Comparison of ENCODE assay signal across 23 cellular contexts in the genomic region with DNA sequence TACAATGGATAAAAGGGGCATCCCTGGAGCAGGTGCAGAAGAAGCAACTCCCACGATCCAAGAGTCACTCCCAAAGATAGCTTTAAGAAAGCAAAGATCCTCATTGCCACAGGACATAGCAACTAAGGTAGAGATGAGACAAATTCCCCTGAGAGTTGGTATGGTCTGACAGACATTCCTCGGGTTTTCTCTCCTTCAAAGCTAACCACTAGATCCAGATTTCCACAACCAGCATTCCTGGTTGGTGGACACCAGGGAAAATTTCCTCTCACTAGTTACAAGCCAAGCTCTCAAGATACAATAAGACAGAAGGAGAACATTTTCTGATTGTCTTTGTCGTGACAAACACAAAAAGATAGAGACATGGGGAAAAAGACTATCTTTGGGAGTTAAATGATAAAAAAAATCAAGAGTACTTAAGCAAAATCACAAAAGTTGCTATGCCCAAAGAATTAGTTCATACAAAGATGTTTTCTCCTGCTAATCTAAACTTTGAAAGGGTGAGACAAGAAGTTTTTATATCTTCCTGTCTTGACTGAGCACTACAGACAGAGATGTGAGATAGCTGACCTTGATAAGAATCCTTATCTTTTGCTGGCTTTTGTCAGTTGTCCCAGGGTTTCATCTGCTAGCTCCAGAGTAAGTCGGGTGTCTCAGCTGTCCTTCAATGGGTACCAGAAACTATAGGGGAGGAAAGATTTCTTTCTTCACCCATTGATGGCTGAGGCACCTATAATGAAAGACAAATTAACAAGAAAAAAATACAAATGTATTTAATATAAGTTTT.
"Had no signal": no experiment of that assay in that cellular context is flagged by ENCODE, and none has a peak within 500 bp of the region (broad histone marks: within the 10 kb centered on the region; RNA-seq: fewer than 3 reads in every experiment).

No MANE protein-coding gene starts in this region.

- H3K27me3 ChIP-seq: SJSA1 had no signal

- ATAC-seq: T-cell had no signal

- FAIRE-seq: RCC 7860 had no signal

- H3K27ac ChIP-seq: SJSA1 had no signal

- H3K9me3 ChIP-seq: SJSA1, SK-N-SH had no signal

- H3K4me1 ChIP-seq: SJSA1 had no signal

- H3K4me3 ChIP-seq: SJSA1 had no signal

- H3K9ac ChIP-seq: SK-N-SH had no signal

- H3K4me3 Mint-ChIP-seq: T-cell had no signal

- H3K4me2 ChIP-seq: SK-N-SH had no signal

- H3K36me3 Mint-ChIP-seq: T-cell had no signal

- H3K27ac Mint-ChIP-seq: T-cell had no signal

- H3K9me3 Mint-ChIP-seq: T-cell had no signal

- H3K36me3 ChIP-seq: SJSA1 had no signal

- DNase-seq: Kasumi-1, KG1, MV-4-11, NCI-H1048, NCI-H1105, NCI-H1417, NCI-H1436 treated with DMSO at 0.1 percent for 48 hours, NCI-H1694, NCI-H187 treated with DMSO at 0.1 percent for 48 hours, NCI-H2029 treated with DMSO at 0.1 percent for 48 hours, NCI-H2227 treated with DMSO at 0.1 percent for 48 hours, NCI-H510A, NCI-H524 treated with DMSO at 0.1 percent for 48 hours, NCI-H69, NCI-H774, Right ventricle myocardium superior, RPMI8226, SIG-M5, SK-N-SH, SW 1271, T-cell had no signal

- H3K4me1 Mint-ChIP-seq: T-cell had no signal
